21 cellular contexts compared by ENCODE assay signal in the genomic region with DNA sequence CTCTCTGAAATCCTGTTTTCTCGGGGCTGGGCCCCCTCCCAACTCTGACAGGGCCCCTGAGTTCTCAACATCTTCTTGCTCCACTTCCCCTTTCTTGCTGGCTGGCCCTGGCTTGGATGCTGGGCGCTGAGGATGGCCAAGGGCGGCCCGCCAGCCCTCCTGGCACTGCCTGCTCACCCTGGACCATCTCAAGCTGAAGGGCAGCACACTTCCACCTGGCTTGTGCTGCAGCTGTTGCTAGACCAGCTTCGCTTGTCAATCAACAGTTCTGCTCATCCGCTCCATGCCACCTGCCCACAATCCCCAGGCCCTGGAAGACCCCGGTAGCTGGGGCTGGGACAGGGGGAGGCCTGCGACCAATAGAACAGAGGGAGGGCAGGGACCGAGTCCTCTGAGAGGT. TPM values are rescaled to one million over a fixed set of nuclear protein-coding genes. Genes with fewer than 3 reads are reported as not detected.
DNase-seq lines count a peak whose midpoint lies in the region; ATAC-seq and TF ChIP-seq lines count a peak whose summit lies in the region.
"Had no signal": no experiment of that assay in that cellular context is flagged by ENCODE, and none has a peak within 500 bp of the region (broad histone marks: within the 10 kb centered on the region; RNA-seq: fewer than 3 reads in every experiment).

No MANE protein-coding gene starts in this region.

- POLR2A ChIA-PET in RWPE1 (lab: Yijun Ruan, JAX; ENCODE audit: low non-redundant PET): no interaction called here

- H3K36me3 ChIP-seq in psoas muscle (ENCODE audit: insufficient read depth in 1 of 2, low read depth in 1 of 2): peaks cover 20 to 100% of the 10 kb centered on the region in 2 donors

- no peaks in the 10 kb centered on the region for H3K9me3 Mint-ChIP-seq in activated T-cell treated with anti-CD3 and anti-CD28 coated beads, Interleukin-2, amount 50 U/mL, for 72 hours
- H3K9me3 Mint-ChIP-seq: mesothelial cell of epicardium; natural killer cell treated with Interleukin-12 subunit alpha and Interleukin-12 subunit beta and Interleukin-15 and Interleukin-18, amount 100 ng/mL, for 72 hours; stimulated activated memory B cell treated with anti-CD40 and anti-IgM and Interleukin-4, amounts not matched to agents 10 μg/mL and 1 μg/mL and 100 μg/mL, for 72 hours had no signal

- peak overlapping the region; percentile 60 for H3K27ac Mint-ChIP-seq in activated T-cell treated with anti-CD3 and anti-CD28 coated beads, Interleukin-2, amount 50 U/mL, for 72 hours
- H3K27ac Mint-ChIP-seq: mesothelial cell of epicardium had no signal

- no peaks in the 10 kb centered on the region for H3K9me3 ChIP-seq in psoas muscle
- H3K9me3 ChIP-seq: BLaER1 treated with 17β-estradiol and CSF1 and Interleukin-3, amounts not matched to agents 10 nM and 100 nM; colonic mucosa; heart left ventricle; left lung; MG63; pancreas; thyroid gland had no signal

- no peaks in the 10 kb centered on the region for H3K4me1 ChIP-seq in psoas muscle
- H3K4me1 ChIP-seq: colonic mucosa, left lung, pancreas, thyroid gland had no signal

- DNase-seq in activated T-cell treated with anti-CD3 and anti-CD28 coated beads, Interleukin-2, amount 50 U/mL, for 72 hours: no peak
- no peak for DNase-seq in activated T-cell treated with anti-CD3 and anti-CD28 coated beads for 4 hours
- no peak for DNase-seq in RWPE1 (ENCODE audit: low spot score)
- DNase-seq in psoas muscle: no peak
- DNase-seq: activated CD4-positive, alpha-beta T cell treated with anti-CD3 and anti-CD28 coated beads for 4 hours; brain microvascular endothelial cell; colonic mucosa; IMR-90; MG63; NCI-H2171; NCI-H526; thyroid gland had no signal

- ATAC-seq in activated T-cell treated with anti-CD3 and anti-CD28 coated beads, Interleukin-2, amount 50 U/mL, for 72 hours (replicated peaks in 1 of 2): no peak
- ATAC-seq in psoas muscle: peak in 3 of 4 donors; percentile 59 to 79 (median 65)
- ATAC-seq in GM19397 (IDR thresholded peaks at IDR 0.05; ENCODE audit: unreplicated experiment): no peak
- ATAC-seq in HG03469 (IDR thresholded peaks at IDR 0.05; ENCODE audit: unreplicated experiment): no peak
- ATAC-seq: left lung; pancreas; stimulated activated memory B cell treated with anti-CD40 and anti-IgM and Interleukin-4, amounts not matched to agents 10 μg/mL and 1 μg/mL and 100 μg/mL, for 72 hours had no signal

- intact Hi-C loops in psoas muscle (cut with DNase I): no loop called here

- peaks cover 10 to 20% of the 10 kb centered on the region in 2 donors for H3K36me3 Mint-ChIP-seq in activated T-cell treated with anti-CD3 and anti-CD28 coated beads, Interleukin-2, amount 50 U/mL, for 72 hours (ENCODE audit: insufficient read depth in 2 of 2)

- H3K4me3 Mint-ChIP-seq in activated T-cell treated with anti-CD3 and anti-CD28 coated beads, Interleukin-2, amount 50 U/mL, for 72 hours: no peak overlapping the region
- H3K4me3 Mint-ChIP-seq: mesothelial cell of epicardium; natural killer cell treated with Interleukin-12 subunit alpha and Interleukin-12 subunit beta and Interleukin-15 and Interleukin-18, amount 100 ng/mL, for 72 hours; stimulated activated memory B cell treated with anti-CD40 and anti-IgM and Interleukin-4, amounts not matched to agents 10 μg/mL and 1 μg/mL and 100 μg/mL, for 72 hours had no signal

- H3K27me3 ChIP-seq in psoas muscle (ENCODE audit: insufficient read depth in 3 of 3, low read length in 2 of 3): no peaks in the 10 kb centered on the region
- H3K27me3 ChIP-seq: BLaER1 treated with 17β-estradiol and CSF1 and Interleukin-3, amounts not matched to agents 10 nM and 100 nM; brain microvascular endothelial cell; colonic mucosa; heart left ventricle; left lung; MG63; pancreas; thyroid gland had no signal

- no peak for TF ChIP-seq CTCF in RWPE1 (conservative IDR thresholded peaks at IDR 0.05; ENCODE audit: low read depth)
- no peak for TF ChIP-seq CTCF in psoas muscle (IDR thresholded peaks at IDR 0.05)

- H3K4me1 Mint-ChIP-seq in activated T-cell treated with anti-CD3 and anti-CD28 coated beads, Interleukin-2, amount 50 U/mL, for 72 hours (ENCODE audit: low read depth): no peaks in the 10 kb centered on the region
- H3K4me1 Mint-ChIP-seq: mesothelial cell of epicardium; stimulated activated memory B cell treated with anti-CD40 and anti-IgM and Interleukin-4, amounts not matched to agents 10 μg/mL and 1 μg/mL and 100 μg/mL, for 72 hours had no signal

- WGBS in psoas muscle, 3 donors: 37 to 54% (median 38%) methylated on average over 9 of the region's 9 CpGs

- no peak overlapping the region for H3K4me3 ChIP-seq in psoas muscle
- H3K4me3 ChIP-seq: BLaER1 treated with 17β-estradiol and CSF1 and Interleukin-3, amounts not matched to agents 10 nM and 100 nM; colonic mucosa; heart left ventricle; left lung; MG63; pancreas; thyroid gland had no signal

- CTCF ChIA-PET in RWPE1 (lab: Yijun Ruan, JAX): interaction anchor here (2.2 kb wide), 1 partner anchor 118 kb away, joined by 10 read pairs; no protein-coding TSS in a partner anchor

- H3K27ac ChIP-seq in RWPE1: 0 out of 2 replicates have a peak overlapping the region, but pooled peaks have one; percentile 1
- peak overlapping the region; percentile 36 for H3K27ac ChIP-seq in psoas muscle
- H3K27ac ChIP-seq: BLaER1 treated with 17β-estradiol and CSF1 and Interleukin-3, amounts not matched to agents 10 nM and 100 nM; brain microvascular endothelial cell; colonic mucosa; left lung; pancreas; thyroid gland had no signal

- H3K27me3 Mint-ChIP-seq in activated T-cell treated with anti-CD3 and anti-CD28 coated beads, Interleukin-2, amount 50 U/mL, for 72 hours (ENCODE audit: low read depth): no peaks in the 10 kb centered on the region
- H3K27me3 Mint-ChIP-seq: natural killer cell treated with Interleukin-12 subunit alpha and Interleukin-12 subunit beta and Interleukin-15 and Interleukin-18, amount 100 ng/mL, for 72 hours; stimulated activated memory B cell treated with anti-CD40 and anti-IgM and Interleukin-4, amounts not matched to agents 10 μg/mL and 1 μg/mL and 100 μg/mL, for 72 hours had no signal

RNA-seq across cellular contexts. Expression of gene GMIP, which starts 6.9 kb away (rescaled TPM):
- 10 to 100 TPM; 96.4 to 99.8 TPM for total RNA-seq in activated T-cell treated with anti-CD3 and anti-CD28 coated beads, Interleukin-2, amount 50 U/mL, for 72 hours
- total RNA-seq in psoas muscle: 1 to 10 TPM; 1.4 to 2.3 (median 1.8) TPM
- 1 to 10 TPM in 1 of 3 donors, under 1 TPM in 2; 0.51 to 1.1 (median 0.83) TPM for polyA plus RNA-seq in psoas muscle

RNA-seq across cellular contexts. Expression of gene ATP13A1, which starts 13.1 kb away (rescaled TPM):
- total RNA-seq in activated T-cell treated with anti-CD3 and anti-CD28 coated beads, Interleukin-2, amount 50 U/mL, for 72 hours: 10 to 100 TPM; 48.8 to 65.4 TPM
- 10 to 100 TPM; 17.5 to 27.5 (median 21.4) TPM for total RNA-seq in psoas muscle
- 10 to 100 TPM; 15.4 to 23.8 (median 20.6) TPM for polyA plus RNA-seq in psoas muscle

RNA-seq across cellular contexts. Expression of gene ZNF101, which starts 18.3 kb away (rescaled TPM):
- 10 to 100 TPM; 67.1 to 77.2 TPM for total RNA-seq in activated T-cell treated with anti-CD3 and anti-CD28 coated beads, Interleukin-2, amount 50 U/mL, for 72 hours
- 1 to 10 TPM; 1.5 to 3.1 (median 1.9) TPM for total RNA-seq in psoas muscle
- polyA plus RNA-seq in psoas muscle: 1 to 10 TPM; 2.1 to 3.8 (median 2.5) TPM

RNA-seq across cellular contexts. Expression of gene LPAR2, which starts 22.3 kb away (rescaled TPM):
- total RNA-seq in activated T-cell treated with anti-CD3 and anti-CD28 coated beads, Interleukin-2, amount 50 U/mL, for 72 hours: 10 to 100 TPM; 72.8 to 82.2 TPM
- 1 to 10 TPM in 1 of 4 donors, under 1 TPM in 3; 0.42 to 1.5 (median 0.55) TPM for total RNA-seq in psoas muscle
- under 1 TPM; 0.08 to 0.38 (median 0.27) TPM for polyA plus RNA-seq in psoas muscle

RNA-seq across cellular contexts. Expression of gene PBX4, which starts 31.8 kb away (rescaled TPM):
- 10 to 100 TPM; 28.3 to 56.8 TPM for total RNA-seq in activated T-cell treated with anti-CD3 and anti-CD28 coated beads, Interleukin-2, amount 50 U/mL, for 72 hours
- total RNA-seq in psoas muscle: under 1 TPM in 1 of 4 donors, not detected in 3; 0.17 TPM
- under 1 TPM in 2 of 3 donors, not detected in 1; 0.06 to 0.08 TPM for polyA plus RNA-seq in psoas muscle

Comparison
In these comparisons a context has a peak if more than half of its experiments do, and no peak if none do; other contexts are left out.
1. ATAC-seq: peak in psoas muscle (3 of 4); none in activated T-cell treated with anti-CD3 and anti-CD28 coated beads, Interleukin-2, amount 50 U/mL, for 72 hours (0 of 2), GM19397 (single experiment) and HG03469 (single experiment).
2. RNA of gene GMIP, which starts 6.9 kb away (total RNA-seq): 96.4 to 99.8 TPM in activated T-cell treated with anti-CD3 and anti-CD28 coated beads, Interleukin-2, amount 50 U/mL, for 72 hours; 1.4 to 2.3 TPM in psoas muscle; every median in the first group is over 10 times any median in the second.
3. RNA of gene ZNF101, which starts 18.3 kb away (total RNA-seq): 67.1 to 77.2 TPM in activated T-cell treated with anti-CD3 and anti-CD28 coated beads, Interleukin-2, amount 50 U/mL, for 72 hours; 1.5 to 3.1 TPM in psoas muscle; every median in the first group is over 10 times any median in the second.